Comparison of ENCODE assay signal across 20 cellular contexts in genomic region chr11:12993626-12994025, GRCh38. TPM values are rescaled to one million over a fixed set of nuclear protein-coding genes. Genes with fewer than 3 reads are reported as not detected.
"Had no signal": no experiment of that assay in that cellular context is flagged by ENCODE, and none has a peak within 500 bp of the region (broad histone marks: within the 10 kb centered on the region; RNA-seq: fewer than 3 reads in every experiment).

No MANE protein-coding gene starts in this region.

- H3K4me3 ChIP-seq: dorsolateral prefrontal cortex, esophagus squamous epithelium, hepatocyte, ovary, right atrium auricular region, sigmoid colon, skin epidermis, testis, tibial nerve had no signal

- H3K4me1 ChIP-seq: right atrium auricular region, sigmoid colon, testis, tibial nerve had no signal

- H3K9me3 ChIP-seq: esophagus squamous epithelium, ovary, right atrium auricular region, sigmoid colon, testis, tibial nerve had no signal

- H3K27ac ChIP-seq: dorsolateral prefrontal cortex, hepatocyte, ovary, right atrium auricular region, sigmoid colon, testis, tibial nerve had no signal

- H3K36me3 ChIP-seq: esophagus squamous epithelium, ovary, right atrium auricular region, sigmoid colon, tibial nerve had no signal

- ATAC-seq: stimulated activated naive B cell treated with anti-CD40 and anti-IgM and Interleukin-4, amounts not matched to agents 10 μg/mL and 1 μg/mL and 100 μg/mL, for 72 hours; stimulated activated naive CD8-positive, alpha-beta T cell treated with anti-CD3 and anti-CD28 coated beads, Interleukin-15, amount 100 ng/mL, for 72 hours had no signal

- DNase-seq: cortex of kidney; dorsolateral prefrontal cortex; effector CD8-positive, alpha-beta T cell; esophagus squamous epithelium; foreskin fibroblast; head of caudate nucleus; natural killer cell; nucleus accumbens; ovary; sigmoid colon; stimulated activated CD4-positive, alpha-beta T cell treated with anti-CD3 and anti-CD28 coated beads, Interleukin-2, amount 100 ng/mL, for 24 hours; stimulated activated CD4-positive, alpha-beta T cell treated with anti-CD3 and anti-CD28 coated beads, Interleukin-4, amount 100 ng/mL, for 4 hours; stimulated activated naive B cell treated with anti-CD40 and anti-IgM and Interleukin-4, amounts not matched to agents 10 μg/mL and 1 μg/mL and 100 μg/mL, for 72 hours; stimulated activated naive CD8-positive, alpha-beta T cell treated with anti-CD3 and anti-CD28 coated beads, Interleukin-15, amount 100 ng/mL, for 72 hours; testis had no signal

- H3K4me2 ChIP-seq: hepatocyte had no signal

- H2AFZ ChIP-seq: hepatocyte had no signal

- H3K27me3 ChIP-seq: dorsolateral prefrontal cortex, esophagus squamous epithelium, hepatocyte, ovary, right atrium auricular region, sigmoid colon, testis, tibial nerve had no signal

- H3K79me2 ChIP-seq: hepatocyte had no signal

RNA-seq across cellular contexts. Expression of gene RASSF10, which starts 15.5 kb away (rescaled TPM):
- total RNA-seq: myocyte, natural killer cell had no signal
